27 cellular contexts compared by ENCODE assay signal in genomic region chr2:239387811-239388210, GRCh38.
"Had no signal": no experiment of that assay in that cellular context is flagged by ENCODE, and none has a peak within 500 bp of the region (broad histone marks: within the 10 kb centered on the region; RNA-seq: fewer than 3 reads in every experiment).

No MANE protein-coding gene starts in this region.

- H3K4me1 ChIP-seq: colonic mucosa had no signal

- H3K27ac ChIP-seq: colonic mucosa, epithelial cell of prostate, gastrocnemius medialis, heart left ventricle, hepatocyte, left ventricle myocardium inferior, psoas muscle, skin epidermis, thoracic aorta, tibial nerve, upper lobe of left lung, uterus had no signal

- H3K27me3 ChIP-seq: colonic mucosa, gastrocnemius medialis, heart left ventricle, hepatocyte, tibial nerve, upper lobe of left lung, uterus had no signal

- H3K4me2 ChIP-seq: hepatocyte had no signal

- DNase-seq: colonic mucosa; effector CD8-positive, alpha-beta T cell; endodermal cell; foreskin fibroblast; gastrocnemius medialis; kidney glomerular epithelial cell; left colon; left ventricle myocardium inferior; mesenchymal stem cell; naive B cell; stimulated activated CD4-positive, alpha-beta T cell treated with anti-CD3 and anti-CD28 coated beads, Interleukin-15, amount 100 ng/mL, for 24 hours; stimulated activated CD4-positive, alpha-beta T cell treated with anti-CD3 and anti-CD28 coated beads, Interleukin-2, amount 100 ng/mL, for 48 hours; stimulated activated naive B cell treated with anti-CD40 and anti-IgM and Interleukin-4, amounts not matched to agents 10 μg/mL and 1 μg/mL and 100 μg/mL, for 72 hours; uterus had no signal

- H3K4me3 ChIP-seq: colonic mucosa, gastrocnemius medialis, heart left ventricle, hepatocyte, left ventricle myocardium inferior, mucosa of descending colon, psoas muscle, skin epidermis, thoracic aorta, tibial nerve, upper lobe of left lung, uterus had no signal

- H3K9me3 ChIP-seq: colonic mucosa, gastrocnemius medialis, heart left ventricle, left ventricle myocardium inferior, mucosa of descending colon, psoas muscle, thoracic aorta, tibial nerve, upper lobe of left lung, uterus had no signal

- FAIRE-seq: islet of Langerhans had no signal

- H3K36me3 ChIP-seq: colonic mucosa, gastrocnemius medialis, uterus had no signal

- ATAC-seq: esophagus mucosa; gastrocnemius medialis; heart left ventricle; left colon; mucosa of descending colon; natural killer cell treated with Interleukin-12 subunit alpha and Interleukin-12 subunit beta and Interleukin-15 and Interleukin-18, amount 100 ng/mL, for 72 hours; right cardiac atrium; stimulated activated naive B cell treated with anti-CD40 and anti-IgM and Interleukin-4, amounts not matched to agents 10 μg/mL and 1 μg/mL and 100 μg/mL, for 72 hours had no signal

- H2AFZ ChIP-seq: hepatocyte had no signal
